12 cellular contexts compared by ENCODE assay signal in genomic region chr9:86585422-86586143, GRCh38.
DNase-seq lines count a peak whose midpoint lies in the region; ATAC-seq and TF ChIP-seq lines count a peak whose summit lies in the region.
"Had no signal": no experiment of that assay in that cellular context is flagged by ENCODE, and none has a peak within 500 bp of the region (broad histone marks: within the 10 kb centered on the region; RNA-seq: fewer than 3 reads in every experiment).

No MANE protein-coding gene starts in this region.

- CTCF ChIA-PET in RWPE1 (lab: Yijun Ruan, JAX) = no interaction called here

- H3K4me1 ChIP-seq in muscle layer of colon (ENCODE audit: insufficient read depth, low read length) = peaks cover 21% of the 10 kb centered on the region
- no peaks in the 10 kb centered on the region for H3K4me1 ChIP-seq in upper lobe of right lung
- H3K4me1 ChIP-seq: A549 had no signal

- POLR2A ChIA-PET in RWPE1 (lab: Yijun Ruan, JAX; ENCODE audit: low non-redundant PET) = interaction anchor here (0.6 kb wide), 1 partner anchor 35 kb away, joined by 4 read pairs; no protein-coding TSS in a partner anchor

- ATAC-seq in upper lobe of right lung = no peak
- ATAC-seq in HG02571 (IDR thresholded peaks at IDR 0.05; ENCODE audit: unreplicated experiment) = no peak
- ATAC-seq: A549 had no signal

- no peaks in the 10 kb centered on the region for H3K9me3 ChIP-seq in muscle layer of colon (ENCODE audit: low read length)
- H3K9me3 ChIP-seq in upper lobe of right lung = no peaks in the 10 kb centered on the region
- H3K9me3 ChIP-seq: A549 had no signal

- DNase-seq in activated CD4-positive, alpha-beta T cell treated with anti-CD3 and anti-CD28 coated beads, Interleukin-2, amount 10 ng/mL, durations not matched to agents 24 days and 14 days = no peak
- DNase-seq in activated CD4-positive, alpha-beta T cell treated with anti-CD3 and anti-CD28 coated beads, Interleukin-2, amount 50 U/mL, for 4 hours = no peak
- no peak for DNase-seq in coronary artery (ENCODE audit: low spot score)
- no peak for DNase-seq in upper lobe of right lung
- no peak for DNase-seq in RWPE1 (ENCODE audit: low spot score)
- DNase-seq in mucosa of gallbladder (ENCODE audit: low spot score) = no peak
- DNase-seq: central memory CD4-positive, alpha-beta T cell; KG1; NCI-H226 had no signal

- peaks cover 3% of the 10 kb centered on the region for H3K4me1 Mint-ChIP-seq in activated CD4-positive, alpha-beta T cell treated with anti-CD3 and anti-CD28 coated beads, Interleukin-2, amount 10 ng/mL, durations not matched to agents 24 days and 14 days

- no peak overlapping the region for H3K27ac Mint-ChIP-seq in activated CD4-positive, alpha-beta T cell treated with anti-CD3 and anti-CD28 coated beads, Interleukin-2, amount 10 ng/mL, durations not matched to agents 24 days and 14 days

- H3K27ac ChIP-seq in coronary artery (no peak overlapping the region), muscle layer of colon (ENCODE audit: low read depth, low read length) (peak overlapping the region; percentile 37), upper lobe of right lung (no peak overlapping the region), RWPE1 (no peak overlapping the region)
- H3K27ac ChIP-seq: A549 had no signal

- no peaks in the 10 kb centered on the region for H3K36me3 Mint-ChIP-seq in activated CD4-positive, alpha-beta T cell treated with anti-CD3 and anti-CD28 coated beads, Interleukin-2, amount 10 ng/mL, durations not matched to agents 24 days and 14 days (ENCODE audit: low read depth)

- intact Hi-C loops in activated CD4-positive, alpha-beta T cell treated with anti-CD3 and anti-CD28 coated beads, Interleukin-2, amount 10 ng/mL, durations not matched to agents 24 days and 14 days (cut with micrococcal nuclease) = no loop called here
- intact Hi-C loops in upper lobe of right lung (cut with DNase I) = no loop called here

- no peaks in the 10 kb centered on the region for H3K9me3 Mint-ChIP-seq in activated CD4-positive, alpha-beta T cell treated with anti-CD3 and anti-CD28 coated beads, Interleukin-2, amount 10 ng/mL, durations not matched to agents 24 days and 14 days

- H3K36me3 ChIP-seq in muscle layer of colon (ENCODE audit: insufficient read depth, low read length) (no peaks in the 10 kb centered on the region), upper lobe of right lung (no peaks in the 10 kb centered on the region)

- H3K27me3 Mint-ChIP-seq in activated CD4-positive, alpha-beta T cell treated with anti-CD3 and anti-CD28 coated beads, Interleukin-2, amount 10 ng/mL, durations not matched to agents 24 days and 14 days = peaks cover 2% of the 10 kb centered on the region

- H3K4me3 ChIP-seq in coronary artery (peak overlapping the region; percentile 35), muscle layer of colon (ENCODE audit: low read depth in 1 of 2, low read length in 2 of 2) (peak overlapping the region; percentile 8 to 41), upper lobe of right lung (peak overlapping the region; percentile 14)
- H3K4me3 ChIP-seq: A549 had no signal

- no peaks in the 10 kb centered on the region for H3K27me3 ChIP-seq in muscle layer of colon (ENCODE audit: control insufficient read depth in 1 of 2, insufficient read depth in 2 of 2, low read length in 2 of 2)
- no peaks in the 10 kb centered on the region for H3K27me3 ChIP-seq in upper lobe of right lung

- H3K4me3 Mint-ChIP-seq in activated CD4-positive, alpha-beta T cell treated with anti-CD3 and anti-CD28 coated beads, Interleukin-2, amount 10 ng/mL, durations not matched to agents 24 days and 14 days = peak overlapping the region; percentile 55

- H3K9ac ChIP-seq in muscle layer of colon (ENCODE audit: low read length) = peak overlapping the region; percentile 27

- TF ChIP-seq CTCF in coronary artery (IDR thresholded peaks at IDR 0.05) (no peak), upper lobe of right lung (IDR thresholded peaks at IDR 0.05) (no peak), RWPE1 (conservative IDR thresholded peaks at IDR 0.05; ENCODE audit: low read depth) (no peak)
